Comparison of ENCODE assay signal across 17 cellular contexts in genomic region chr11:83046626-83047172, GRCh38. TPM values are rescaled to one million over a fixed set of nuclear protein-coding genes. Genes with fewer than 3 reads are reported as not detected.
DNase-seq lines count a peak whose midpoint lies in the region; ATAC-seq and TF ChIP-seq lines count a peak whose summit lies in the region.
"Had no signal": no experiment of that assay in that cellular context is flagged by ENCODE, and none has a peak within 500 bp of the region (broad histone marks: within the 10 kb centered on the region; RNA-seq: fewer than 3 reads in every experiment).

No MANE protein-coding gene starts in this region.

- H3K36me3 ChIP-seq in HEK293 (ENCODE audit: control insufficient read depth in 2 of 2, insufficient read depth in 1 of 2, low read length in 2 of 2): no peaks in the 10 kb centered on the region
- no peaks in the 10 kb centered on the region for H3K36me3 ChIP-seq in adipocyte (ENCODE audit: control insufficient read depth, insufficient read depth, low read length, severe bottlenecking)
- H3K36me3 ChIP-seq in gastroesophageal sphincter: no peaks in the 10 kb centered on the region

- H3K4me3 Mint-ChIP-seq in stimulated activated memory B cell treated with anti-CD40 and anti-IgM and Interleukin-4, amounts not matched to agents 10 μg/mL and 1 μg/mL and 100 μg/mL, for 72 hours: no peak overlapping the region
- H3K4me3 Mint-ChIP-seq: activated CD4-positive, alpha-beta T cell treated with anti-CD3 and anti-CD28 coated beads, Interleukin-2, amount 10 ng/mL, durations not matched to agents 7 days and 5 days; activated naive CD8-positive, alpha-beta T cell treated with anti-CD3 and anti-CD28 coated beads, Interleukin-2, amount 10 ng/mL, durations not matched to agents 7 days and 5 days; activated T-cell treated with anti-CD3 and anti-CD28 coated beads, Interleukin-2, amount 50 U/mL, for 24 hours; T-helper 2 cell treated with Interferon-gamma antibody and Interleukin-4, amounts not matched to agents 5 μg/mL and 100 μg/mL, for 36 hours had no signal

- 46 to 71% methylated on average over 2 to 4 of the region's 4 CpGs for WGBS in gastroesophageal sphincter (ENCODE audit: low coverage in 1 of 2), 2 donors

- no peak for TF ChIP-seq POLR2A in gastroesophageal sphincter (IDR thresholded peaks at IDR 0.05)

- H3K36me3 Mint-ChIP-seq in stimulated activated memory B cell treated with anti-CD40 and anti-IgM and Interleukin-4, amounts not matched to agents 10 μg/mL and 1 μg/mL and 100 μg/mL, for 72 hours: peaks cover 23% of the 10 kb centered on the region

- no peaks in the 10 kb centered on the region for H3K9me3 Mint-ChIP-seq in stimulated activated memory B cell treated with anti-CD40 and anti-IgM and Interleukin-4, amounts not matched to agents 10 μg/mL and 1 μg/mL and 100 μg/mL, for 72 hours

- H3K27ac ChIP-seq in HEK293 (ENCODE audit: extremely low read depth, low read depth, low read length) (no peak overlapping the region), gastroesophageal sphincter (peak overlapping the region in 3 of 4 donors; percentile 47 to 64 (median 53))
- H3K27ac ChIP-seq: HL-60 had no signal

- H3K9me3 ChIP-seq in HEK293 (ENCODE audit: control insufficient read depth, insufficient read depth, low read depth, low read length) (no peaks in the 10 kb centered on the region), adipocyte (ENCODE audit: control insufficient read depth, low read length) (no peaks in the 10 kb centered on the region), gastroesophageal sphincter (no peaks in the 10 kb centered on the region)

- no peak for ATAC-seq in gastroesophageal sphincter
- no peak for ATAC-seq in stimulated activated memory B cell treated with anti-CD40 and anti-IgM and Interleukin-4, amounts not matched to agents 10 μg/mL and 1 μg/mL and 100 μg/mL, for 72 hours
- ATAC-seq: esophagus mucosa had no signal

- H3K4me1 ChIP-seq in HEK293 (ENCODE audit: control insufficient read depth, insufficient read depth, low read length) (peaks cover 16% of the 10 kb centered on the region), adipocyte (ENCODE audit: control insufficient read depth, insufficient read depth, low read length) (peaks cover 42% of the 10 kb centered on the region), gastroesophageal sphincter (peaks cover 0 to 54% (median 13%) of the 10 kb centered on the region in 3 donors)

- TF ChIP-seq EP300 in gastroesophageal sphincter (IDR thresholded peaks at IDR 0.05): no peak

- POLR2A ChIA-PET in HEK293 (lab: Yijun Ruan, JAX): interaction anchor here (0.5 to 1.4 kb wide), 2 partner anchors 28 to 29 kb away, joined by 3 to 4 read pairs; no protein-coding TSS in a partner anchor

- H3K27me3 ChIP-seq in adipocyte (replicated peaks; ENCODE audit: control insufficient read depth, insufficient read depth, low read length) (no peaks in the 10 kb centered on the region), gastroesophageal sphincter (no peaks in the 10 kb centered on the region)

- no peak overlapping the region for H3K9ac ChIP-seq in adipocyte (ENCODE audit: low read length)

- DNase-seq in adipocyte (ENCODE audit: low read depth): peak; percentile 26
- DNase-seq in DMS 273 treated with DMSO at 0.1 percent for 48 hours (lab: John Stamatoyannopoulos, UW): no peak
- DNase-seq in NCI-H1417 treated with DMSO at 0.1 percent for 48 hours (lab: John Stamatoyannopoulos, UW): no peak
- DNase-seq in NCI-H1930 (lab: John Stamatoyannopoulos, UW): no peak
- no peak for DNase-seq in activated CD4-positive, CD25-positive, alpha-beta regulatory T cell (lab: John Stamatoyannopoulos, UW)
- DNase-seq: activated CD4-positive, alpha-beta T cell treated with anti-CD3 and anti-CD28 coated beads, Interleukin-2, amount 10 ng/mL, durations not matched to agents 7 days and 5 days; activated naive CD8-positive, alpha-beta T cell treated with anti-CD3 and anti-CD28 coated beads, Interleukin-2, amount 10 ng/mL, durations not matched to agents 7 days and 5 days; activated T-cell treated with anti-CD3 and anti-CD28 coated beads, Interleukin-2, amount 50 U/mL, for 24 hours; C1 segment of cervical spinal cord; H7; NCI-H524 had no signal

- H3K4me1 Mint-ChIP-seq in stimulated activated memory B cell treated with anti-CD40 and anti-IgM and Interleukin-4, amounts not matched to agents 10 μg/mL and 1 μg/mL and 100 μg/mL, for 72 hours: peaks cover 63% of the 10 kb centered on the region
- H3K4me1 Mint-ChIP-seq: activated CD4-positive, alpha-beta T cell treated with anti-CD3 and anti-CD28 coated beads, Interleukin-2, amount 10 ng/mL, durations not matched to agents 7 days and 5 days had no signal

- CTCF ChIA-PET in HEK293 (lab: Yijun Ruan, JAX): interaction anchor here (0.6 to 0.9 kb wide), 5 partner anchors 10 to 142 kb away, joined by 3 to 5 read pairs (median 3); no protein-coding TSS in a partner anchor

- no peaks in the 10 kb centered on the region for H3K27me3 Mint-ChIP-seq in stimulated activated memory B cell treated with anti-CD40 and anti-IgM and Interleukin-4, amounts not matched to agents 10 μg/mL and 1 μg/mL and 100 μg/mL, for 72 hours
- H3K27me3 Mint-ChIP-seq: activated CD4-positive, alpha-beta T cell treated with anti-CD3 and anti-CD28 coated beads, Interleukin-2, amount 10 ng/mL, durations not matched to agents 7 days and 5 days; activated naive CD8-positive, alpha-beta T cell treated with anti-CD3 and anti-CD28 coated beads, Interleukin-2, amount 10 ng/mL, durations not matched to agents 7 days and 5 days; activated T-cell treated with anti-CD3 and anti-CD28 coated beads, Interleukin-2, amount 50 U/mL, for 24 hours had no signal

- TF ChIP-seq CTCF in HEK293 (tag by site-specific recombination; IDR thresholded peaks at IDR 0.05): no peak
- no peak for TF ChIP-seq CTCF in gastroesophageal sphincter (IDR thresholded peaks at IDR 0.05)

- H3K27ac Mint-ChIP-seq in stimulated activated memory B cell treated with anti-CD40 and anti-IgM and Interleukin-4, amounts not matched to agents 10 μg/mL and 1 μg/mL and 100 μg/mL, for 72 hours: peak overlapping the region; percentile 22
- H3K27ac Mint-ChIP-seq: activated CD4-positive, alpha-beta T cell treated with anti-CD3 and anti-CD28 coated beads, Interleukin-2, amount 10 ng/mL, durations not matched to agents 7 days and 5 days; activated naive CD8-positive, alpha-beta T cell treated with anti-CD3 and anti-CD28 coated beads, Interleukin-2, amount 10 ng/mL, durations not matched to agents 7 days and 5 days; activated T-cell treated with anti-CD3 and anti-CD28 coated beads, Interleukin-2, amount 50 U/mL, for 24 hours; T-helper 2 cell treated with Interferon-gamma antibody and Interleukin-4, amounts not matched to agents 5 μg/mL and 100 μg/mL, for 36 hours had no signal

- H3K4me3 ChIP-seq in HEK293 (ENCODE audit: low read depth, low read length) (no peak overlapping the region), adipocyte (ENCODE audit: low read length) (no peak overlapping the region), gastroesophageal sphincter (no peak overlapping the region)

TF ChIP-seq in HEK293, 187 proteins besides CTCF, POLR2A, EP300 and RAD21:
- TF ChIP-seq ZNF121 (tag by site-specific recombination; IDR thresholded peaks at IDR 0.05): 0 out of 2 replicates have a peak, but pooled peaks have one; percentile 19
- no peak for TF ChIP-seq MZF1 (tag by site-specific recombination; IDR thresholded peaks at IDR 0.05; ENCODE audit: borderline replicate concordance)
- TF ChIP-seq ZIC2 (tag by site-specific recombination; IDR thresholded peaks at IDR 0.05): no peak

RNA-seq across cellular contexts. Expression of gene RAB30, which starts 25.0 kb away (rescaled TPM):
- 10 to 100 TPM; 18.7 to 36.6 (median 27.5) TPM for total RNA-seq in gastroesophageal sphincter
